In genomic region chr5:154461531-154461930, GRCh38 we compare ENCODE assay signal across 1 cellular context.
TF ChIP-seq lines count a peak whose summit lies in the region.

No MANE protein-coding gene starts in this region.

TF ChIP-seq in K562, 482 proteins besides CTCF, POLR2A, EP300 and RAD21:
- no peak for TF ChIP-seq SMAD2 (IDR thresholded peaks at IDR 0.05; ENCODE audit: low read depth, low read length)
- TF ChIP-seq NFIX (CRISPR knock-in tag; IDR thresholded peaks at IDR 0.05; ENCODE audit: low read depth) = no peak
- TF ChIP-seq RBM22 (IDR thresholded peaks at IDR 0.05; ENCODE audit: low read depth, low read length, poor library complexity, severe bottlenecking) = no peak
- no peak for TF ChIP-seq DLX4 (CRISPR knock-in tag; IDR thresholded peaks at IDR 0.05)
- no peak for TF ChIP-seq THRB (CRISPR knock-in tag; conservative IDR thresholded peaks at IDR 0.05)
- TF ChIP-seq ZFP91 (CRISPR knock-in tag; IDR thresholded peaks at IDR 0.05) = no peak
- TF ChIP-seq HCFC1 (IDR thresholded peaks at IDR 0.05; ENCODE audit: low read depth, low read length) = no peak
- no peak for TF ChIP-seq EGR1 (conservative IDR thresholded peaks at IDR 0.05)
- no peak for TF ChIP-seq KDM1A (IDR thresholded peaks at IDR 0.05)
- no peak for TF ChIP-seq ARID1B (IDR thresholded peaks at IDR 0.05)
- no peak for TF ChIP-seq SIRT6 (IDR thresholded peaks at IDR 0.05; ENCODE audit: low read depth, low read length)
- TF ChIP-seq MCM7 (IDR thresholded peaks at IDR 0.05) = no peak
